ENCODE assay signal across 18 cellular contexts in genomic region chr16:27458987-27459688, GRCh38. TPM values are rescaled to one million over a fixed set of nuclear protein-coding genes. Genes with fewer than 3 reads are reported as not detected.
DNase-seq lines count a peak whose midpoint lies in the region; ATAC-seq, FAIRE-seq and TF ChIP-seq lines count a peak whose summit lies in the region.
"Had no signal": no experiment of that assay in that cellular context is flagged by ENCODE, and none has a peak within 500 bp of the region (broad histone marks: within the 10 kb centered on the region; RNA-seq: fewer than 3 reads in every experiment).

No MANE protein-coding gene starts in this region.

- H3K9me3 ChIP-seq in neural progenitor cell (ENCODE audit: low read depth), result no peaks in the 10 kb centered on the region
- H3K9me3 ChIP-seq: A549 had no signal

- peaks cover 57% of the 10 kb centered on the region for H3K4me1 Mint-ChIP-seq in activated naive CD4-positive, alpha-beta T cell treated with anti-CD3 and anti-CD28 coated beads, Interleukin-2, amount 50 U/mL, for 24 hours
- H3K4me1 Mint-ChIP-seq in IgD-negative memory B cell, result peaks cover 0 to 6% (median 3%) of the 10 kb centered on the region in 3 donors
- peaks cover 4% of the 10 kb centered on the region for H3K4me1 Mint-ChIP-seq in neural progenitor cell

- no peak overlapping the region for H3K4me2 ChIP-seq in neural progenitor cell
- H3K4me2 ChIP-seq: A549, KMS-11 had no signal

- H4K20me1 ChIP-seq in neural progenitor cell (ENCODE audit: low read depth), result no peaks in the 10 kb centered on the region

- H3K27me3 ChIP-seq in bronchial epithelial cell (ENCODE audit: control insufficient read depth, insufficient read depth, low read length) (no peaks in the 10 kb centered on the region), neural progenitor cell (no peaks in the 10 kb centered on the region)

- H3K27me3 Mint-ChIP-seq in activated naive CD4-positive, alpha-beta T cell treated with anti-CD3 and anti-CD28 coated beads, Interleukin-2, amount 50 U/mL, for 24 hours, result no peaks in the 10 kb centered on the region
- H3K27me3 Mint-ChIP-seq in IgD-negative memory B cell (peaks cover 12% of the 10 kb centered on the region), neural progenitor cell (ENCODE audit: insufficient read depth, low read depth) (peaks cover 8% of the 10 kb centered on the region)

- H3K4me1 ChIP-seq in neural progenitor cell, result no peaks in the 10 kb centered on the region
- H3K4me1 ChIP-seq: A549 had no signal

- H3K4me3 ChIP-seq in bronchial epithelial cell (ENCODE audit: low read depth, low read length) (no peak overlapping the region), neural progenitor cell (no peak overlapping the region)
- H3K4me3 ChIP-seq: A549 had no signal

- no peaks in the 10 kb centered on the region for H3F3A ChIP-seq in neural progenitor cell (ENCODE audit: low read depth)

- peaks cover 4% of the 10 kb centered on the region for H3K36me3 ChIP-seq in bronchial epithelial cell (ENCODE audit: control insufficient read depth, insufficient read depth, low read length)
- no peaks in the 10 kb centered on the region for H3K36me3 ChIP-seq in neural progenitor cell

- DNase-seq in activated naive CD4-positive, alpha-beta T cell treated with Interleukin-2 at 50 U/mL for 16 hours, result no peak
- DNase-seq in bronchial epithelial cell (ENCODE audit: low read depth) (no peak), neural progenitor cell (ENCODE audit: low spot score) (no peak), GM19240 (ENCODE audit: insufficient read length, low spot score) (no peak)
- DNase-seq: DMS79 treated with DMSO at 0.1 percent for 48 hours, GDM1, H7, NCI-H1092, NCI-H2107, NCI-H345, NCI-H69 had no signal

- TF ChIP-seq CTCF in bronchial epithelial cell (IDR thresholded peaks at IDR 0.05; ENCODE audit: insufficient read depth, low read length, severe bottlenecking) (no peak), neural progenitor cell (IDR thresholded peaks at IDR 0.05) (no peak)

- no peak overlapping the region for H2AFZ ChIP-seq in neural progenitor cell (replicated peaks)

- no peaks in the 10 kb centered on the region for H3K9me3 Mint-ChIP-seq in activated naive CD4-positive, alpha-beta T cell treated with anti-CD3 and anti-CD28 coated beads, Interleukin-2, amount 50 U/mL, for 24 hours
- H3K9me3 Mint-ChIP-seq in IgD-negative memory B cell (no peaks in the 10 kb centered on the region), neural progenitor cell (no peaks in the 10 kb centered on the region)

- peak; percentile 7 for FAIRE-seq in bronchial epithelial cell (lab: Jason Lieb, UNC)
- FAIRE-seq: A549 had no signal

- no peak overlapping the region for H3K4me3 Mint-ChIP-seq in activated naive CD4-positive, alpha-beta T cell treated with anti-CD3 and anti-CD28 coated beads, Interleukin-2, amount 50 U/mL, for 24 hours
- H3K4me3 Mint-ChIP-seq in IgD-negative memory B cell, result no peak overlapping the region
- peak overlapping the region; percentile 1 for H3K4me3 Mint-ChIP-seq in neural progenitor cell

- H3K9ac ChIP-seq in neural progenitor cell, result no peak overlapping the region
- H3K9ac ChIP-seq: KMS-11 had no signal

- no peaks in the 10 kb centered on the region for H3K79me2 ChIP-seq in neural progenitor cell (ENCODE audit: low read depth)

- no peaks in the 10 kb centered on the region for H3K36me3 Mint-ChIP-seq in activated naive CD4-positive, alpha-beta T cell treated with anti-CD3 and anti-CD28 coated beads, Interleukin-2, amount 50 U/mL, for 24 hours
- H3K36me3 Mint-ChIP-seq in IgD-negative memory B cell (no peaks in the 10 kb centered on the region), neural progenitor cell (peaks cover 10% of the 10 kb centered on the region)

- ATAC-seq in GM18870 (IDR thresholded peaks at IDR 0.05; ENCODE audit: unreplicated experiment) (no peak), GM21576 (IDR thresholded peaks at IDR 0.05; ENCODE audit: unreplicated experiment) (no peak)
- ATAC-seq: A549 had no signal

- H3K27ac ChIP-seq in neural progenitor cell, result no peak overlapping the region
- H3K27ac ChIP-seq: A549, C4-2B, KMS-11 had no signal

- peak overlapping the region; percentile 3 for H3K27ac Mint-ChIP-seq in activated naive CD4-positive, alpha-beta T cell treated with anti-CD3 and anti-CD28 coated beads, Interleukin-2, amount 50 U/mL, for 24 hours
- H3K27ac Mint-ChIP-seq in IgD-negative memory B cell, result peak overlapping the region in 2 of 3 donors; percentile 49 to 74
- H3K27ac Mint-ChIP-seq in neural progenitor cell, result no peak overlapping the region

RNA-seq across cellular contexts. Expression of gene IL21R, which starts 57.2 kb away (rescaled TPM):
- 2.2 TPM for polyA plus RNA-seq in IgD-negative memory B cell
- not detected in 2 replicates for total RNA-seq in bronchial epithelial cell
- 0.53 TPM in 1 of 2 replicates, not detected in the other for total RNA-seq in neural progenitor cell (ENCODE audit: low replicate concordance)
